8 cellular contexts compared by ENCODE assay signal in the genomic region with DNA sequence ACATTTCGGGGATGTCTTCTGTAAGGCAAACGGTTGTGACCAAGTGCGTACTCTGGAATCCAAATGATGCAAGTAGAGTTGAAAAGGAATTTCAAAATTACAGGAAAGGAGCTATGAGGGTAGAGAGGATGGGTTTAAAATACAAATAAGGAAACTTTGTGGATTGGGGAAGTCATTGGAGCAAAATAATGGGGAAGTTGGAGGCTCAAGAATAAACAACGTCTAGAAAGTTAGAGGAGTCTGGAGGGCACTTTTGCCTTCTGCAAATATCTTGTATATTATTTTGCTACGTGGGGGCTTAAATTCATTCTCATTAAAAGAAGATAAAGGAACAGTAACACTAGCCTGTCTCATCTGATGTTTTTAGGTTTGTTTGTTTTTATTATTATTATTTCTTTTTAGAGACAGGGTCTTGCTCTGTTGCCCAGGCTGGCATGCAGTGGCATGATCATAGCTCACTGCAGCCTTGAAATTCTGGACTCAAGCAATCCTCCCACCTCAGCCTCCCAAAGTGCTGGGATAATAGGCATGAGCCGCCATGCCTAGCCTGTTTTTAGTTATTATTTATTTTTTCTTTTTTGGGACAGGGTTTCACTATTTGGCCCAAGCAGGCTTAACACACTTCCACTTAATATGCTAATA. TPM values are rescaled to one million over a fixed set of nuclear protein-coding genes. Genes with fewer than 3 reads are reported as not detected.
DNase-seq lines count a peak whose midpoint lies in the region; ATAC-seq and TF ChIP-seq lines count a peak whose summit lies in the region.

No MANE protein-coding gene starts in this region.

- H3K4me3 ChIP-seq in colonic mucosa (no peak overlapping the region), skin epidermis (no peak overlapping the region)

- H3K4me1 ChIP-seq in colonic mucosa = no peaks in the 10 kb centered on the region

- intact Hi-C loops in colonic mucosa (cut with DNase I) = no loop called here

- H3K9ac ChIP-seq in colonic mucosa (ENCODE audit: low read depth in 2 of 2, low read length in 2 of 2) = no peak overlapping the region

- TF ChIP-seq CTCF in colonic mucosa (IDR thresholded peaks at IDR 0.05) = no peak

- DNase-seq in SKM-1 treated with dmso at 0.1 percent for 144 hours (lab: John Stamatoyannopoulos, UW; ENCODE audit: unreplicated experiment) (peak; percentile 70), SKM-1 (lab: John Stamatoyannopoulos, UW; ENCODE audit: unreplicated experiment) (no peak), NOMO-1 treated with dmso at 0.1 percent for 144 hours (lab: John Stamatoyannopoulos, UW; ENCODE audit: unreplicated experiment) (peak; percentile 31), colonic mucosa (no peak), cerebellar nuclear complex (lab: John Stamatoyannopoulos, UW) (no peak), HT-29 (ENCODE audit: low spot score) (no peak)

- H3K27ac ChIP-seq in colonic mucosa (peak overlapping the region; percentile 46), skin epidermis (peak overlapping the region in 17 of 21 experiments; percentile 12 to 81 (median 58))

- H3K27me3 ChIP-seq in colonic mucosa = no peaks in the 10 kb centered on the region

- no peak for ATAC-seq in HG03520 (IDR thresholded peaks at IDR 0.05; ENCODE audit: unreplicated experiment)

- no peaks in the 10 kb centered on the region for H3K9me3 ChIP-seq in colonic mucosa

- no peaks in the 10 kb centered on the region for H3K36me3 ChIP-seq in colonic mucosa

RNA-seq across cellular contexts. Expression of gene TNFAIP3, which starts 55.0 kb away (rescaled TPM):
- 10 to 100 TPM; 18.1 to 46.3 TPM for total RNA-seq in colonic mucosa
- total RNA-seq in HT-29 (2014; rRNA removed; shearing (Covaris generic)) = 1.2 and 1.7 TPM in 2 replicates

Comparison
In these comparisons a context has a peak if more than half of its experiments do, and no peak if none do; other contexts are left out.
1. DNase-seq: peak in SKM-1 treated with dmso at 0.1 percent for 144 hours (single experiment) and NOMO-1 treated with dmso at 0.1 percent for 144 hours (single experiment); none in SKM-1 (single experiment), colonic mucosa (single experiment), cerebellar nuclear complex (0 of 2) and HT-29 (single experiment).